ENCODE assay signal across 21 cellular contexts in the genomic region with DNA sequence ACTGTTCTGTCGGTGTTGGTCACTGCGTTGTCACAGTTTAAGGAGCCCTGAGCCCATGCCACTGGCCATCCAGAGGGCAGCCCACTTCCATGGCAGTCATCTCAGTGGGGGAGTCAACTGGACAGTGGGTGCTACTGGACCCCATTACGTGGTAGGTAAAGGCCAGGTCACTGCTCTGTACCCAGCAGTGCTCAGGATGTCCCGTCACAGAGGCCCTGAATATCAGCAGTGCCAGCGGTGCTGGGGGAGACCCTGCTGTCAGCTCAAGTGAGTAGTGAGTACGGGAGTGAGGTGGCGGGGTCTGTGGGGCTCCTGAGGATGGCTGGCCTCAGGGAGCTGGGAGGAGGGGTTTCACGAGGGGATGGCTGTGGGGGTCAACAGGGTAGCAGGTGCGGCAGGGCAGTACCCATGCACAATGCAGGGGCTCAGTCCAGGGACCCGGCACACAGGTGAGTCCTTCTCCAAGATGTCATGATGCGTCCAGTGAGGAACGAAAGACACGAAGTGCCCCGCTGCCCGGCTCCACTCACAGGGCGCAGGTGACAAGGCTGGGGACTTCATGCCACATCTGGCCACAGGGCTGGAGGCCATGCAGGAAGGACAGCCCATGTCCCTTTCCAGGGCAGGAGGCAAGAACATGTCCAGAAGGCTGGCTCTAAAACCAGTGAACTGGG.
"Had no signal": no experiment of that assay in that cellular context is flagged by ENCODE, and none has a peak within 500 bp of the region (broad histone marks: within the 10 kb centered on the region; RNA-seq: fewer than 3 reads in every experiment).

No MANE protein-coding gene starts in this region.

- H3K9me3 ChIP-seq: heart right ventricle, thoracic aorta, upper lobe of right lung had no signal

- H3K4me3 ChIP-seq: cardiac muscle cell, heart right ventricle, thoracic aorta, upper lobe of right lung had no signal

- H3K27ac Mint-ChIP-seq: activated B cell treated with CpG ODN at 0.5 μM for 24 hours; activated naive CD4-positive, alpha-beta T cell treated with anti-CD3 and anti-CD28 coated beads, Interleukin-2, amount 10 ng/mL, durations not matched to agents 7 days and 5 days; memory B cell; nephron progenitor cell; progenitor cell of endocrine pancreas; T-helper 1 cell treated with Interleukin-12 subunit alpha and Interleukin-12 subunit beta and Interleukin-4 antibody, amounts not matched to agents 30 μg/mL and 1 μg/mL, for 36 hours had no signal

- H3K27me3 Mint-ChIP-seq: progenitor cell of endocrine pancreas had no signal

- H3K36me3 ChIP-seq: cardiac muscle cell, heart right ventricle, thoracic aorta, upper lobe of right lung had no signal

- H3K36me3 Mint-ChIP-seq: activated naive CD4-positive, alpha-beta T cell treated with anti-CD3 and anti-CD28 coated beads, Interleukin-2, amount 10 ng/mL, durations not matched to agents 7 days and 5 days; memory B cell had no signal

- H3K4me1 Mint-ChIP-seq: activated naive CD4-positive, alpha-beta T cell treated with anti-CD3 and anti-CD28 coated beads, Interleukin-2, amount 10 ng/mL, durations not matched to agents 7 days and 5 days had no signal

- H3K4me1 ChIP-seq: heart right ventricle, upper lobe of right lung had no signal

- DNase-seq: activated B cell treated with CpG ODN at 0.5 μM for 24 hours; activated CD4-positive, alpha-beta T cell treated with anti-CD3 and anti-CD28 coated beads for 4 hours; activated CD4-positive, alpha-beta T cell treated with anti-CD3 and anti-CD28 coated beads, Interleukin-2, amount 50 U/mL, for 48 hours; activated effector memory CD4-positive, alpha-beta T cell treated with anti-CD3 and anti-CD28 coated beads, Interleukin-2, amount 50 U/mL, for 16 hours; activated naive CD4-positive, alpha-beta T cell treated with anti-CD3 and anti-CD28 coated beads, Interleukin-2, amount 10 ng/mL, durations not matched to agents 7 days and 5 days; amygdala; cortex of kidney; effector CD4-positive, alpha-beta T cell; erythroblast; foreskin fibroblast; heart right ventricle; nephron progenitor cell; stimulated activated CD4-positive, alpha-beta T cell treated with anti-CD3 and anti-CD28 coated beads, Interleukin-2, amount 100 ng/mL, for 48 hours; stimulated activated naive CD4-positive, alpha-beta T cell treated with Interleukin-2 at 50 U/mL for 16 hours; T1000; upper lobe of right lung had no signal

- H3K9me3 Mint-ChIP-seq: activated B cell treated with CpG ODN at 0.5 μM for 24 hours; activated naive CD4-positive, alpha-beta T cell treated with anti-CD3 and anti-CD28 coated beads, Interleukin-2, amount 10 ng/mL, durations not matched to agents 7 days and 5 days; memory B cell; nephron progenitor cell; T-helper 1 cell treated with Interleukin-12 subunit alpha and Interleukin-12 subunit beta and Interleukin-4 antibody, amounts not matched to agents 30 μg/mL and 1 μg/mL, for 36 hours had no signal

- H3K4me3 Mint-ChIP-seq: activated B cell treated with CpG ODN at 0.5 μM for 24 hours; activated naive CD4-positive, alpha-beta T cell treated with anti-CD3 and anti-CD28 coated beads, Interleukin-2, amount 10 ng/mL, durations not matched to agents 7 days and 5 days; memory B cell; nephron progenitor cell; T-helper 1 cell treated with Interleukin-12 subunit alpha and Interleukin-12 subunit beta and Interleukin-4 antibody, amounts not matched to agents 30 μg/mL and 1 μg/mL, for 36 hours had no signal

- H3K27me3 ChIP-seq: cardiac muscle cell, upper lobe of right lung had no signal

- H3K27ac ChIP-seq: heart right ventricle, thoracic aorta, upper lobe of right lung had no signal
